8 cellular contexts compared by ENCODE assay signal in the genomic region with DNA sequence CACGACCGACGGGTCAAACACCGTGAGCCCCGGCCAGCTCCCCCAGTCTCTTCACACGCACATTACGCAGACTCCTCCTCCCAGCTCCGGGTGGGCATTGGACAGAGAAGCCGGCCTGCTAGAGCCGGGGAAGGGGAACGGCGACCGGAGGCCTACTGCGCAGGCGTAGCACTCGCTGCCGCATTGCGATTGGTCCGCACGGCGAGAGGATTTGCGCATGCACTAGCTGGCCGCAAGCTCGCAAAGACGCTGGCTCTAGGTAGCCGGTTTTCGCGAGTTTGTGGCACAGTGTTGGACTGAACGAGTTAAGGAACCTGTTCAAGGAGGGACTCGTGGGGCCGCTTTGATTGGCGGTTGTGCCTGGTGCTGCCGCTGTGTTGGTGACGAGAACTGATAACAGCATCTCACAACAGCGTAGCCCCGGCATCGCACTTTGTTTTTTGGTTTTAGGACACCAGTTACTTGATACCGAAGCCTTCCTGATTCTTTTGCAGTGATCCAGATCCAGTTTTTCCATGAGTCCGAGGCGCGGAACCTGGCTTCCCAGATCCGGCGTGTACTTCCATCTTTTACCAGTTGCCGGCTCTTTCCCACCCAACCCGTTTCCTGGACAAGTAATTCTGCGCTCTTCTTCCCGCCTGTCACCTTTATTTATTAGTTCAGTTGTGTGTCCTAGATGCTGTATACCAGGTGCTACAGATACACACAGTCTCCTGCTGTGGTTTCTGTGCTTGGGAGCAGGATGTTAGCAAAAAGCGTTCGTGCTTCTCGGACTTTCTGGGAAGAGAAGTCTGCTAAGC. TPM values are rescaled to one million over a fixed set of nuclear protein-coding genes. Genes with fewer than 3 reads are reported as not detected.
DNase-seq lines count a peak whose midpoint lies in the region; ATAC-seq and TF ChIP-seq lines count a peak whose summit lies in the region.

Gene AIFM1, minus strand, starts transcription at position 139 of the 800 bp plus-strand sequence. CDS start 185 bp downstream, outside the sequence.

- peaks cover 12% of the 10 kb centered on the region for H3K27me3 Mint-ChIP-seq in activated T-cell treated with anti-CD3 and anti-CD28 coated beads, Interleukin-2, amount 50 U/mL, for 24 hours

- H3K9me3 ChIP-seq in mucosa of rectum (ENCODE audit: control insufficient read depth in 2 of 2, low read length in 2 of 2) = no peaks in the 10 kb centered on the region

- H3K27ac Mint-ChIP-seq in activated T-cell treated with anti-CD3 and anti-CD28 coated beads, Interleukin-2, amount 50 U/mL, for 24 hours = peak within 1 kb of the TSS; percentile 93

- no peaks in the 10 kb centered on the region for H3K36me3 ChIP-seq in mucosa of rectum (ENCODE audit: control insufficient read depth in 2 of 2, insufficient read depth in 2 of 2, low read length in 2 of 2)

- peak within 1 kb of the TSS; percentile 83 to 85 for H3K4me3 ChIP-seq in mucosa of rectum (ENCODE audit: low read length in 2 of 2)

- H3K4me1 ChIP-seq in mucosa of rectum (ENCODE audit: control insufficient read depth in 2 of 2, insufficient read depth in 2 of 2, low read length in 2 of 2) = peaks cover 3 to 12% of the 10 kb centered on the region in 2 donors

- peak; percentile 93 for TF ChIP-seq POLR2A in erythroblast (IDR thresholded peaks at IDR 0.05; ENCODE audit: low read length)

- in situ Hi-C loops in KBM-7 (cut with MboI; ENCODE audit: low pct_unique_long_range_greater_than_20kb, low sequenced_read_pairs) = no loop called here

- peaks cover 36% of the 10 kb centered on the region for H3K4me1 Mint-ChIP-seq in activated T-cell treated with anti-CD3 and anti-CD28 coated beads, Interleukin-2, amount 50 U/mL, for 24 hours (ENCODE audit: low read depth)

- no peaks in the 10 kb centered on the region for H3K9me3 Mint-ChIP-seq in activated T-cell treated with anti-CD3 and anti-CD28 coated beads, Interleukin-2, amount 50 U/mL, for 24 hours

- peak within 1 kb of the TSS; percentile 74 to 78 for H3K9ac ChIP-seq in mucosa of rectum (ENCODE audit: low read depth in 1 of 2, low read length in 2 of 2)

- peak; percentile 96 for DNase-seq in DMS153 (lab: John Stamatoyannopoulos, UW)
- peak; percentile 99 for DNase-seq in KBM-7
- DNase-seq in activated T-cell treated with anti-CD3 and anti-CD28 coated beads, Interleukin-2, amount 50 U/mL, for 24 hours = peak; percentile 87
- DNase-seq in erythroblast (lab: John Stamatoyannopoulos, UW) = peak; percentile 94
- peak; percentile 89 for DNase-seq in stimulated activated CD8-positive, alpha-beta memory T cell treated with anti-CD3 and anti-CD28 coated beads, Interleukin-4, amount 100 ng/mL, for 48 hours

- peaks cover 24% of the 10 kb centered on the region for H3K36me3 Mint-ChIP-seq in activated T-cell treated with anti-CD3 and anti-CD28 coated beads, Interleukin-2, amount 50 U/mL, for 24 hours (ENCODE audit: low read depth)

- H3K27me3 ChIP-seq in mucosa of rectum (ENCODE audit: control insufficient read depth in 2 of 2, insufficient read depth in 2 of 2, low read length in 2 of 2) = peaks cover 0 to 6% of the 10 kb centered on the region in 2 donors

- H3K27ac ChIP-seq in mucosa of rectum (ENCODE audit: low read depth in 2 of 2, low read length in 2 of 2) = peak within 1 kb of the TSS; percentile 87 to 93

- ATAC-seq in GM21717 (IDR thresholded peaks at IDR 0.05; ENCODE audit: unreplicated experiment) = peak; percentile 91

- H3K4me3 Mint-ChIP-seq in activated T-cell treated with anti-CD3 and anti-CD28 coated beads, Interleukin-2, amount 50 U/mL, for 24 hours = peak within 1 kb of the TSS; percentile 81

TF ChIP-seq in PFSK-1, 5 proteins besides CTCF, POLR2A, EP300 and RAD21:
- TF ChIP-seq SIN3A (IDR thresholded peaks at IDR 0.05; ENCODE audit: borderline replicate concordance, insufficient read depth, low read length) (no peak), POLR2AphosphoS5 (IDR thresholded peaks at IDR 0.05; ENCODE audit: low read depth, low read length) (peak; percentile 65), TAF1 (IDR thresholded peaks at IDR 0.05; ENCODE audit: borderline replicate concordance, insufficient read depth, low read length) (peak; percentile 71; the same call in 1 of the 2 replicates)

RNA-seq across cellular contexts. Expression of gene AIFM1, which starts in this region (rescaled TPM):
- 76.9 TPM for polyA plus RNA-seq in PFSK-1 (2012; ENCODE audit: insufficient read length, low read depth)

Comparison
In these comparisons a context has a peak if more than half of its experiments do, and no peak if none do; other contexts are left out.
1. Peak in every context shown above with its lines: DNase-seq, ATAC-seq, H3K4me3 ChIP-seq and H3K27ac ChIP-seq.